Comparison of ENCODE assay signal across 1 cellular context in the genomic region with DNA sequence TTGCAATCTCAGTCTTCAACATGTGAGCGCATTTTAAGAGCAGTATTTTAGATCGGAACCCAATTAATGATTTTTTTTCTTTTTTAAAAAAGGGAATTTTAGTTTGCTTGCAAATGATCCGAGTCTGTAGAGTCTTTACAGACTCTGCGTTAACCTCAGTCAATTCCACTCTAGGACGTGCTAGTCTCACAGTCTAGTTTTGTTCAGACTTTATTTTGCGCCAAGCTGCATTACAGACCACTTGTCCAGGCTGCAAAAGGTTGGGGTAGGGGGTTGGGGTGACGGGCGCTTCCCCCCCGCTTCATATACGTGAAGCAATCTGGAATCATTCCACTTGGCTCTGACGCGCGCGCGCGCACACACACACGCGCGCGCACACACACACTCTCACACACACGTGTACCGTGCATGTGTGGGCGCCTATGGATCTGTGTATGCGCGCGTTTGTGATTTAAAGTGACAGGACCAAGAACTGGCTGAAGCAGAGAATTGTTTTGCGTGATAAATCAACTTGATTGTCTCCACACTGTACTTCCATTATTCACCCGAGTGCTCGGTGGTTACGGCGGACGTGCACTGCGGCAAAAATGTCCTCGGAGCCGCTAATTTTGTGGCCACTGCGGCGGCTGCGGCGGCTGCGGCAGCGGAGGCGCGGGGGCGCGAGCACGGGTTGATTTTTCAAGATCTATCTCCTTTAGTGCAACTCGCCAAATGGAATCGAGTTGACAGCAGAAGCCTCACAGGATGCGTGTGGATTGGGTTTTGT.
TF ChIP-seq lines count a peak whose summit lies in the region.

No MANE protein-coding gene starts in this region.

TF ChIP-seq in K562, 482 proteins besides CTCF, POLR2A, EP300 and RAD21 (continued from another document and continues in another):
- TF ChIP-seq GABPA (tag; conservative IDR thresholded peaks at IDR 0.05; ENCODE audit: low read depth) (no peak), ZFX (CRISPR knock-in tag; IDR thresholded peaks at IDR 0.05) (no peak), RB1 (IDR thresholded peaks at IDR 0.05; ENCODE audit: low read depth) (peak; percentile 53), BRF1 (IDR thresholded peaks at IDR 0.05; ENCODE audit: borderline replicate concordance, extremely low read depth, insufficient read length) (no peak), ZNF274 (IDR thresholded peaks at IDR 0.05; ENCODE audit: borderline replicate concordance, low read depth, low read length) (no peak), ZNF668 (CRISPR knock-in tag; IDR thresholded peaks at IDR 0.05) (no peak), ZNF347 (CRISPR knock-in tag; IDR thresholded peaks at IDR 0.05; ENCODE audit: low read depth) (no peak), THAP7 (CRISPR knock-in tag; IDR thresholded peaks at IDR 0.05) (no peak), NELFE (IDR thresholded peaks at IDR 0.05; ENCODE audit: insufficient read depth, insufficient read length) (no peak), SMAD2 (IDR thresholded peaks at IDR 0.05; ENCODE audit: low read depth, low read length) (no peak), ZNF778 (CRISPR knock-in tag; IDR thresholded peaks at IDR 0.05) (no peak), ELF1 (tag; IDR thresholded peaks at IDR 0.05) (no peak), ZBTB2 (IDR thresholded peaks at IDR 0.05) (peak; percentile 28; the same call in 1 of the 2 replicates), ZNF644 (tag; IDR thresholded peaks at IDR 0.05; ENCODE audit: low read depth) (0 out of 2 replicates have a peak, but pooled peaks have one; percentile 0), ZNF174 (CRISPR knock-in tag; IDR thresholded peaks at IDR 0.05) (no peak), CREBBP (IDR thresholded peaks at IDR 0.05; ENCODE audit: low read depth, low read length) (no peak), VEZF1 (CRISPR knock-in tag; IDR thresholded peaks at IDR 0.05) (peak; percentile 78), NCOA6 (IDR thresholded peaks at IDR 0.05) (no peak), POLR3A (IDR thresholded peaks at IDR 0.05; ENCODE audit: borderline replicate concordance, extremely low read depth, insufficient read depth, insufficient read length) (no peak), ARID1B (IDR thresholded peaks at IDR 0.05) (no peak), PCBP2 (IDR thresholded peaks at IDR 0.05; ENCODE audit: low read depth, low read length, poor library complexity, severe bottlenecking) (no peak), ETS1 (conservative IDR thresholded peaks at IDR 0.05; ENCODE audit: control insufficient read depth, low read depth, low read length) (no peak), MAZ (CRISPR knock-in tag; conservative IDR thresholded peaks at IDR 0.05 in 1 of 2, IDR thresholded peaks at IDR 0.05 in 1 of 2) (peak; percentile 34 to 54; a peak in 1 of 4 replicates), BCL6 (CRISPR knock-in tag; IDR thresholded peaks at IDR 0.05) (no peak), HINFP (tag; conservative IDR thresholded peaks at IDR 0.05; ENCODE audit: low read depth) (no peak), NR4A1 (CRISPR knock-in tag; IDR thresholded peaks at IDR 0.05) (no peak), NR4A1 (tag; IDR thresholded peaks at IDR 0.05) (no peak), SETDB1 (IDR thresholded peaks at IDR 0.05; ENCODE audit: low read length) (no peak), RBM22 (IDR thresholded peaks at IDR 0.05; ENCODE audit: low read depth, low read length, poor library complexity, severe bottlenecking) (no peak), CCNT2 (IDR thresholded peaks at IDR 0.05; ENCODE audit: borderline replicate concordance, extremely low read depth, insufficient read length, low read depth, low read length) (peak; percentile 0), YBX1 (IDR thresholded peaks at IDR 0.05) (no peak), THRB (CRISPR knock-in tag; conservative IDR thresholded peaks at IDR 0.05) (no peak), MBD2 (IDR thresholded peaks at IDR 0.05; ENCODE audit: borderline replicate concordance, low read depth) (no peak), MCM2 (IDR thresholded peaks at IDR 0.05; ENCODE audit: low read depth) (no peak), YY1 (IDR thresholded peaks at IDR 0.05; ENCODE audit: borderline replicate concordance in 1 of 3, control insufficient read depth in 1 of 3, extremely low read depth in 1 of 3, insufficient read depth in 3 of 3, insufficient read length in 1 of 3, insufficient replicate concordance in 2 of 3, low read depth in 1 of 3, low read length in 2 of 3) (no peak), ZNF143 (CRISPR knock-in tag; IDR thresholded peaks at IDR 0.05) (no peak), OTX1 (CRISPR knock-in tag; IDR thresholded peaks at IDR 0.05) (no peak), JUNB (CRISPR knock-in tag; conservative IDR thresholded peaks at IDR 0.05) (no peak), ZKSCAN3 (CRISPR knock-in tag; IDR thresholded peaks at IDR 0.05) (no peak), ZNF280A (IDR thresholded peaks at IDR 0.05; ENCODE audit: low read depth, partially characterized antibody) (no peak), ZNF76 (CRISPR knock-in tag; IDR thresholded peaks at IDR 0.05; ENCODE audit: borderline replicate concordance) (no peak)
- TF ChIP-seq, protein P1, sequence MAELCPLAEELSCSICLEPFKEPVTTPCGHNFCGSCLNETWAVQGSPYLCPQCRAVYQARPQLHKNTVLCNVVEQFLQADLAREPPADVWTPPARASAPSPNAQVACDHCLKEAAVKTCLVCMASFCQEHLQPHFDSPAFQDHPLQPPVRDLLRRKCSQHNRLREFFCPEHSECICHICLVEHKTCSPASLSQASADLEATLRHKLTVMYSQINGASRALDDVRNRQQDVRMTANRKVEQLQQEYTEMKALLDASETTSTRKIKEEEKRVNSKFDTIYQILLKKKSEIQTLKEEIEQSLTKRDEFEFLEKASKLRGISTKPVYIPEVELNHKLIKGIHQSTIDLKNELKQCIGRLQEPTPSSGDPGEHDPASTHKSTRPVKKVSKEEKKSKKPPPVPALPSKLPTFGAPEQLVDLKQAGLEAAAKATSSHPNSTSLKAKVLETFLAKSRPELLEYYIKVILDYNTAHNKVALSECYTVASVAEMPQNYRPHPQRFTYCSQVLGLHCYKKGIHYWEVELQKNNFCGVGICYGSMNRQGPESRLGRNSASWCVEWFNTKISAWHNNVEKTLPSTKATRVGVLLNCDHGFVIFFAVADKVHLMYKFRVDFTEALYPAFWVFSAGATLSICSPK (IDR thresholded peaks at IDR 0.05; ENCODE audit: borderline replicate concordance), result no peak
- TF ChIP-seq, protein P2, sequence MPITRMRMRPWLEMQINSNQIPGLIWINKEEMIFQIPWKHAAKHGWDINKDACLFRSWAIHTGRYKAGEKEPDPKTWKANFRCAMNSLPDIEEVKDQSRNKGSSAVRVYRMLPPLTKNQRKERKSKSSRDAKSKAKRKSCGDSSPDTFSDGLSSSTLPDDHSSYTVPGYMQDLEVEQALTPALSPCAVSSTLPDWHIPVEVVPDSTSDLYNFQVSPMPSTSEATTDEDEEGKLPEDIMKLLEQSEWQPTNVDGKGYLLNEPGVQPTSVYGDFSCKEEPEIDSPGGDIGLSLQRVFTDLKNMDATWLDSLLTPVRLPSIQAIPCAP (CRISPR knock-in tag; IDR thresholded peaks at IDR 0.05; ENCODE audit: borderline replicate concordance), result no peak
- TF ChIP-seq, protein P3, sequence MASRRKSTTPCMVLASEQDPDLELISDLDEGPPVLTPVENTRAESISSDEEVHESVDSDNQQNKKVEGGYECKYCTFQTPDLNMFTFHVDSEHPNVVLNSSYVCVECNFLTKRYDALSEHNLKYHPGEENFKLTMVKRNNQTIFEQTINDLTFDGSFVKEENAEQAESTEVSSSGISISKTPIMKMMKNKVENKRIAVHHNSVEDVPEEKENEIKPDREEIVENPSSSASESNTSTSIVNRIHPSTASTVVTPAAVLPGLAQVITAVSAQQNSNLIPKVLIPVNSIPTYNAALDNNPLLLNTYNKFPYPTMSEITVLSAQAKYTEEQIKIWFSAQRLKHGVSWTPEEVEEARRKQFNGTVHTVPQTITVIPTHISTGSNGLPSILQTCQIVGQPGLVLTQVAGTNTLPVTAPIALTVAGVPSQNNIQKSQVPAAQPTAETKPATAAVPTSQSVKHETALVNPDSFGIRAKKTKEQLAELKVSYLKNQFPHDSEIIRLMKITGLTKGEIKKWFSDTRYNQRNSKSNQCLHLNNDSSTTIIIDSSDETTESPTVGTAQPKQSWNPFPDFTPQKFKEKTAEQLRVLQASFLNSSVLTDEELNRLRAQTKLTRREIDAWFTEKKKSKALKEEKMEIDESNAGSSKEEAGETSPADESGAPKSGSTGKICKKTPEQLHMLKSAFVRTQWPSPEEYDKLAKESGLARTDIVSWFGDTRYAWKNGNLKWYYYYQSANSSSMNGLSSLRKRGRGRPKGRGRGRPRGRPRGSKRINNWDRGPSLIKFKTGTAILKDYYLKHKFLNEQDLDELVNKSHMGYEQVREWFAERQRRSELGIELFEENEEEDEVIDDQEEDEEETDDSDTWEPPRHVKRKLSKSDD (conservative IDR thresholded peaks at IDR 0.05; ENCODE audit: low read length), result no peak
- TF ChIP-seq, protein P4, sequence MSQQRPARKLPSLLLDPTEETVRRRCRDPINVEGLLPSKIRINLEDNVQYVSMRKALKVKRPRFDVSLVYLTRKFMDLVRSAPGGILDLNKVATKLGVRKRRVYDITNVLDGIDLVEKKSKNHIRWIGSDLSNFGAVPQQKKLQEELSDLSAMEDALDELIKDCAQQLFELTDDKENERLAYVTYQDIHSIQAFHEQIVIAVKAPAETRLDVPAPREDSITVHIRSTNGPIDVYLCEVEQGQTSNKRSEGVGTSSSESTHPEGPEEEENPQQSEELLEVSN (IDR thresholded peaks at IDR 0.05; ENCODE audit: borderline replicate concordance in 1 of 2, extremely low read depth in 1 of 2, insufficient read depth in 1 of 2, insufficient read length in 1 of 2, low read depth in 1 of 2, low read length in 1 of 2, poor library complexity in 1 of 2, severe bottlenecking in 1 of 2), result peak; percentile 27 to 57
